11 cellular contexts compared by ENCODE assay signal in genomic region chr11:578276-579035, GRCh38. TPM values are rescaled to one million over a fixed set of nuclear protein-coding genes. Genes with fewer than 3 reads are reported as not detected.
DNase-seq lines count a peak whose midpoint lies in the region; ATAC-seq and TF ChIP-seq lines count a peak whose summit lies in the region.
"Had no signal": no experiment of that assay in that cellular context is flagged by ENCODE, and none has a peak within 500 bp of the region (broad histone marks: within the 10 kb centered on the region; RNA-seq: fewer than 3 reads in every experiment).

No MANE protein-coding gene starts in this region.

- H3K27me3 Mint-ChIP-seq in brain = peaks cover 24% of the 10 kb centered on the region

- WGBS in HUES64 = 94% methylated on average over 21 of the region's 21 CpGs
- WGBS in mesodermal cell (ENCODE audit: insufficient coverage in 2 of 2), 2 experiments = 92 to 95% methylated on average over 17 to 21 of the region's 21 CpGs

- H3K36me3 ChIP-seq in HUES64 (ENCODE audit: insufficient read depth, low read length) (peaks cover 24% of the 10 kb centered on the region), mesodermal cell (ENCODE audit: control insufficient read depth, insufficient read depth, low read length) (peaks cover 38% of the 10 kb centered on the region)

- peaks cover 53% of the 10 kb centered on the region for H3K4me1 Mint-ChIP-seq in brain

- DNase-seq in ACHN (peak; percentile 44), A172 (ENCODE audit: low spot score) (no peak), NCI-H1930 (lab: John Stamatoyannopoulos, UW) (no peak)
- DNase-seq in activated effector memory CD4-positive, alpha-beta T cell treated with anti-CD3 and anti-CD28 coated beads, Interleukin-2, amount 50 U/mL, for 16 hours = no peak
- DNase-seq: activated CD4-positive, CD25-positive, alpha-beta regulatory T cell treated with anti-CD3 and anti-CD28 coated beads, Interleukin-2, amount 50 U/mL, for 72 hours; HCEC 1CT; NCI-H2081 had no signal

- H3K9me3 Mint-ChIP-seq in brain = no peaks in the 10 kb centered on the region

- H3K4me1 ChIP-seq in HUES64 (ENCODE audit: insufficient read depth, low read length) = peaks cover 5% of the 10 kb centered on the region; the same call in 1 of the 2 replicates
- H3K4me1 ChIP-seq in mesodermal cell (ENCODE audit: control insufficient read depth, insufficient read depth, low read length, poor library complexity, severe bottlenecking) = peaks cover 38% of the 10 kb centered on the region

- in situ Hi-C loops in ACHN (cut with HindIII; ENCODE audit: low pct_ligation_motif_present, low pct_unique_long_range_greater_than_20kb, low sequenced_read_pairs) = no loop called here

- ATAC-seq in HG03196 (IDR thresholded peaks at IDR 0.05; ENCODE audit: unreplicated experiment) = no peak

- peaks cover 17% of the 10 kb centered on the region for H3K27me3 ChIP-seq in HUES64 (ENCODE audit: insufficient read depth, low read length)

- H3K27ac ChIP-seq in HUES64 (ENCODE audit: low read depth, low read length) = no peak overlapping the region
- no peak overlapping the region for H3K27ac ChIP-seq in mesodermal cell (ENCODE audit: low read depth, low read length, severe bottlenecking)

- TF ChIP-seq CTCF in brain (conservative IDR thresholded peaks at IDR 0.05) = no peak

- H3K27ac Mint-ChIP-seq in brain = peak overlapping the region in 2 of 5 experiments; percentile 55 to 68

- H3K36me3 Mint-ChIP-seq in brain = peaks cover 12% of the 10 kb centered on the region

- H3K9me3 ChIP-seq in HUES64 (ENCODE audit: insufficient read depth, low read depth, low read length) = no peaks in the 10 kb centered on the region
- H3K9me3 ChIP-seq in mesodermal cell (ENCODE audit: control insufficient read depth, low read length) = no peaks in the 10 kb centered on the region

- H3K9ac ChIP-seq in HUES64 (ENCODE audit: low read depth, low read length) = no peak overlapping the region

- H3K4me3 Mint-ChIP-seq in brain = peak overlapping the region; percentile 87 to 95 (median 94)

- peak overlapping the region; percentile 25 for H3K4me3 ChIP-seq in HUES64 (ENCODE audit: low read length)
- peak overlapping the region; percentile 89 for H3K4me3 ChIP-seq in mesodermal cell (ENCODE audit: extremely low read depth, insufficient read depth, low read length, poor library complexity, severe bottlenecking)

RNA-seq across cellular contexts. Expression of gene PHRF1, which starts 2.2 kb away (rescaled TPM):
- 21.9 TPM for polyA plus RNA-seq in HUES64 (2013, experiment 1 of 2)
- polyA plus RNA-seq in HUES64 (2013, experiment 2 of 2) = 23.0 TPM
- polyA plus RNA-seq in brain (ENCODE audit: insufficient read depth, low read depth, low replicate concordance) = 12.6 TPM
- 22.1 TPM for polyA plus RNA-seq in mesodermal cell (2013, experiment 1 of 2)
- polyA plus RNA-seq in mesodermal cell (2013, experiment 2 of 2) = 18.6 TPM
- 12.8 and 14.9 TPM in 2 replicates for total RNA-seq in A172 (2014; rRNA removed; shearing (Covaris generic))

RNA-seq across cellular contexts. Expression of gene RASSF7, which starts 17.7 kb away (rescaled TPM):
- polyA plus RNA-seq in HUES64 (2013, experiment 1 of 2) = 10.5 TPM
- 9.6 TPM for polyA plus RNA-seq in HUES64 (2013, experiment 2 of 2)
- polyA plus RNA-seq in brain (ENCODE audit: insufficient read depth, low read depth, low replicate concordance) = 11.2 TPM
- 5.1 TPM for polyA plus RNA-seq in mesodermal cell (2013, experiment 1 of 2)
- 3.9 TPM for polyA plus RNA-seq in mesodermal cell (2013, experiment 2 of 2)
- total RNA-seq in A172 (2014; rRNA removed; shearing (Covaris generic)) = 24.9 and 43.9 TPM in 2 replicates

RNA-seq across cellular contexts. Expression of gene LMNTD2, which starts 17.9 kb away (rescaled TPM):
- 0.80 TPM for polyA plus RNA-seq in HUES64 (2013, experiment 1 of 2)
- polyA plus RNA-seq in HUES64 (2013, experiment 2 of 2) = 0.63 TPM
- 1.1 TPM for polyA plus RNA-seq in brain (ENCODE audit: insufficient read depth, low read depth, low replicate concordance)
- 1.3 TPM for polyA plus RNA-seq in mesodermal cell (2013, experiment 1 of 2)
- polyA plus RNA-seq in mesodermal cell (2013, experiment 2 of 2) = 1.3 TPM
- 2.4 and 4.4 TPM in 2 replicates for total RNA-seq in A172 (2014; rRNA removed; shearing (Covaris generic))

RNA-seq across cellular contexts. Expression of gene IRF7, which starts 37.3 kb away (rescaled TPM):
- 6.0 TPM for polyA plus RNA-seq in HUES64 (2013, experiment 1 of 2)
- 4.6 TPM for polyA plus RNA-seq in HUES64 (2013, experiment 2 of 2)
- polyA plus RNA-seq in brain (ENCODE audit: insufficient read depth, low read depth, low replicate concordance) = 13.2 TPM
- polyA plus RNA-seq in mesodermal cell (2013, experiment 1 of 2) = 11.2 TPM
- 7.4 TPM for polyA plus RNA-seq in mesodermal cell (2013, experiment 2 of 2)
- 6.4 and 12.0 TPM in 2 replicates for total RNA-seq in A172 (2014; rRNA removed; shearing (Covaris generic))

RNA-seq across cellular contexts. Expression of gene LRRC56, which starts 41.1 kb away (rescaled TPM):
- polyA plus RNA-seq in HUES64 (2013, experiment 1 of 2) = 0.55 TPM
- 1.0 TPM for polyA plus RNA-seq in HUES64 (2013, experiment 2 of 2)
- 5.4 TPM for polyA plus RNA-seq in brain (ENCODE audit: insufficient read depth, low read depth, low replicate concordance)
- 0.77 TPM for polyA plus RNA-seq in mesodermal cell (2013, experiment 1 of 2)
- polyA plus RNA-seq in mesodermal cell (2013, experiment 2 of 2) = 0.66 TPM
- total RNA-seq in A172 (2014; rRNA removed; shearing (Covaris generic)) = not detected in 2 replicates
